In the genomic region with DNA sequence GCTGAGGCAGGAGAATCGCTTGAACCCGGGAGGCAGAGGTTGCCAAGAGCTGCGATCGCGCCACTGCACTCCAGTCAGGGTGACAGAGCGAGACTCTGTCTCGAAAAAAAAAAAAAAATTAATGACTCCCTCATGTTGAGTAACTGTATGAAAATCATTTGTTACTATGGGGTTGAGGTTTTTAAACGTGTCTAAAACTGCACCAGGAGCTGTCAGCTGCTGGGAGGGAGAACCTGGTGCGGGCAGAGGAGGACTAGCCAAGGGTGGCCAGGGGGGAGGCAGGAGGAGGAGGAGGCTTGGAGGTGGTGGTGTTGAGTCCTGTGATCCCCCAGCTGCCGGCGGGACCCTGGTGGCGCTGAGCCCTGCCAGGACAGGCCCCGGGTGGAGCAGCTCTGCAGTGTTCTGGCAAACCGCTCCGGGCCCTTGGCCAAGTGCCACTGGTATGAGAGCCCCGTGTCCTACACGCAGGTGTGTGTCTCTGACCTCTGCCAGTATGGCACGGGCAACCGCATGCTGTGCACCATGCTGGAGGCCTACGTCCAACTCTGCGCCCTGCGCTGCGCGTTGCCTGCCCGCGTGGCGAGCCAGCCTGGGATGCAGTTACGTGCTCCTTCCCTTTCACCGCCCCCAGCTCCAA, we compare ENCODE assay signal across 1 cellular context.
TF ChIP-seq lines count a peak whose summit lies in the region.

No MANE protein-coding gene starts in this region.

TF ChIP-seq in A549, 52 proteins besides CTCF, POLR2A, EP300 and RAD21:
- TF ChIP-seq HOXB13 (CRISPR knock-in tag; IDR thresholded peaks at IDR 0.05; ENCODE audit: low read depth) (no peak), EHMT2 (IDR thresholded peaks at IDR 0.05; ENCODE audit: low read depth) (no peak), MAZ (IDR thresholded peaks at IDR 0.05; ENCODE audit: borderline replicate concordance, low read depth, low read length) (no peak), JUNB (IDR thresholded peaks at IDR 0.05) (no peak), HOXA7 (CRISPR knock-in tag; IDR thresholded peaks at IDR 0.05) (no peak), CHD4 (IDR thresholded peaks at IDR 0.05; ENCODE audit: borderline replicate concordance) (no peak), NPAS2 (CRISPR knock-in tag; IDR thresholded peaks at IDR 0.05; ENCODE audit: borderline replicate concordance) (no peak), SMC3 (IDR thresholded peaks at IDR 0.05) (no peak), HDAC2 (IDR thresholded peaks at IDR 0.05) (no peak), RNF2 (IDR thresholded peaks at IDR 0.05; ENCODE audit: borderline replicate concordance, low read depth) (no peak), RARB (CRISPR knock-in tag; IDR thresholded peaks at IDR 0.05) (no peak), ZNF302 (CRISPR knock-in tag; IDR thresholded peaks at IDR 0.05) (no peak), CBX2 (IDR thresholded peaks at IDR 0.05; ENCODE audit: borderline replicate concordance, low read depth) (no peak), FOSB (CRISPR knock-in tag; IDR thresholded peaks at IDR 0.05) (no peak), NR3C1 (IDR thresholded peaks at IDR 0.05) (no peak)
- TF ChIP-seq, protein P1, sequence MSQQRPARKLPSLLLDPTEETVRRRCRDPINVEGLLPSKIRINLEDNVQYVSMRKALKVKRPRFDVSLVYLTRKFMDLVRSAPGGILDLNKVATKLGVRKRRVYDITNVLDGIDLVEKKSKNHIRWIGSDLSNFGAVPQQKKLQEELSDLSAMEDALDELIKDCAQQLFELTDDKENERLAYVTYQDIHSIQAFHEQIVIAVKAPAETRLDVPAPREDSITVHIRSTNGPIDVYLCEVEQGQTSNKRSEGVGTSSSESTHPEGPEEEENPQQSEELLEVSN (IDR thresholded peaks at IDR 0.05; ENCODE audit: borderline replicate concordance, low read depth) = no peak
- TF ChIP-seq, protein P2, sequence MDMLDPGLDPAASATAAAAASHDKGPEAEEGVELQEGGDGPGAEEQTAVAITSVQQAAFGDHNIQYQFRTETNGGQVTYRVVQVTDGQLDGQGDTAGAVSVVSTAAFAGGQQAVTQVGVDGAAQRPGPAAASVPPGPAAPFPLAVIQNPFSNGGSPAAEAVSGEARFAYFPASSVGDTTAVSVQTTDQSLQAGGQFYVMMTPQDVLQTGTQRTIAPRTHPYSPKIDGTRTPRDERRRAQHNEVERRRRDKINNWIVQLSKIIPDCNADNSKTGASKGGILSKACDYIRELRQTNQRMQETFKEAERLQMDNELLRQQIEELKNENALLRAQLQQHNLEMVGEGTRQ (IDR thresholded peaks at IDR 0.05) = no peak
- TF ChIP-seq, protein P3, sequence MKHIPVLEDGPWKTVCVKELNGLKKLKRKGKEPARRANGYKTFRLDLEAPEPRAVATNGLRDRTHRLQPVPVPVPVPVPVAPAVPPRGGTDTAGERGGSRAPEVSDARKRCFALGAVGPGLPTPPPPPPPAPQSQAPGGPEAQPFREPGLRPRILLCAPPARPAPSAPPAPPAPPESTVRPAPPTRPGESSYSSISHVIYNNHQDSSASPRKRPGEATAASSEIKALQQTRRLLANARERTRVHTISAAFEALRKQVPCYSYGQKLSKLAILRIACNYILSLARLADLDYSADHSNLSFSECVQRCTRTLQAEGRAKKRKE (CRISPR knock-in tag; IDR thresholded peaks at IDR 0.05; ENCODE audit: low read depth) = no peak
